In the genomic region with DNA sequence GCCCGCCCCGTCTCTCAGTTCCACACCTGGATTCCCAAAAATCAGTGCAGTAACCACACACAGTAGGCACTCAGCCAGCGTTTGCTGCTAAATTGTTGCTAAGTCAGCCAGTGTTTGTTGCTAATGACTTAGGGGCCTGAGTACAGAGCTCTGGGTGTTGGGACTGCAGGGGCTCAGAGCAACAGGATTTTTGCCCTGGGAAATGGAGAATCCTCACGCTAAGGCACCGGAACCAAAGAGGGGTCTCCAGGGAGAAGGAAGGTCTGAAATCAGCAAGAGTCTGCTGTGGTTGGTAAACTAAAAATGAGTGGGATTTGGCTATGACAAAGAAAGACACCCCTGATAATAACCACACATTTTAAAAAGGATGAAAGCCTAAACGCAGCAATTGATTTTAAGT, we compare ENCODE assay signal across 35 cellular contexts. TPM values are rescaled to one million over a fixed set of nuclear protein-coding genes. Genes with fewer than 3 reads are reported as not detected.
"Had no signal": no experiment of that assay in that cellular context is flagged by ENCODE, and none has a peak within 500 bp of the region (broad histone marks: within the 10 kb centered on the region; RNA-seq: fewer than 3 reads in every experiment).

No MANE protein-coding gene starts in this region.

- FAIRE-seq: astrocyte, TTC549 had no signal

- H3K4me1 ChIP-seq: adrenal gland, body of pancreas, breast epithelium had no signal

- H3K27ac ChIP-seq: adrenal gland, body of pancreas, brain microvascular endothelial cell, breast epithelium, VCaP had no signal

- H3K36me3 ChIP-seq: adrenal gland, brain microvascular endothelial cell, breast epithelium had no signal

- DNase-seq: activated B cell treated with CpG ODN at 0.5 μM for 24 hours; activated CD4-positive, alpha-beta memory T cell treated with anti-CD3 and anti-CD28 coated beads for 36 hours; activated CD4-positive, alpha-beta T cell treated with anti-CD3 and anti-CD28 coated beads for 4 hours; activated CD4-positive, alpha-beta T cell treated with anti-CD3 and anti-CD28 coated beads, Interleukin-2, amount 10 ng/mL, durations not matched to agents 24 days and 14 days; activated CD4-positive, alpha-beta T cell treated with anti-CD3 and anti-CD28 coated beads, Interleukin-2, amount 50 U/mL, for 1 hour; activated CD4-positive, alpha-beta T cell treated with anti-CD3 and anti-CD28 coated beads, Interleukin-2, amount 50 U/mL, for 4 hours; activated CD4-positive, CD25-positive, alpha-beta regulatory T cell treated with anti-CD3 and anti-CD28 coated beads, Interleukin-2, amount 50 U/mL, for 72 hours; activated CD8-positive, alpha-beta memory T cell treated with anti-CD3 and anti-CD28 coated beads, Interleukin-2, amount 50 U/mL, for 4 hours; activated CD8-positive, alpha-beta T cell treated with anti-CD3 and anti-CD28 coated beads for 36 hours; activated effector memory CD4-positive, alpha-beta T cell treated with anti-CD3 and anti-CD28 coated beads, Interleukin-2, amount 50 U/mL, for 16 hours; activated gamma-delta T cell treated with Interleukin-2 at 50 U/mL for 16 hours; activated naive CD4-positive, alpha-beta T cell; activated naive CD4-positive, alpha-beta T cell treated with anti-CD3 and anti-CD28 coated beads for 36 hours; activated naive CD4-positive, alpha-beta T cell treated with anti-CD3 and anti-CD28 coated beads, Interleukin-2, amount 50 U/mL, for 16 hours; activated naive CD8-positive, alpha-beta T cell treated with anti-CD3 and anti-CD28 coated beads for 36 hours; activated T-cell treated with anti-CD3 and anti-CD28 coated beads for 4 hours; activated T-cell treated with anti-CD3 and anti-CD28 coated beads, Interleukin-2, amount 50 U/mL, for 1 hour; activated T-cell treated with anti-CD3 and anti-CD28 coated beads, Interleukin-2, amount 50 U/mL, for 4 hours; activated T-cell treated with anti-CD3 and anti-CD28 coated beads, Interleukin-2, amount 50 U/mL, for 72 hours; amniotic stem cell; aorta; body of pancreas; central memory CD4-positive, alpha-beta T cell; T-helper 2 cell; T-helper 9 cell had no signal

- H3K9me3 ChIP-seq: adrenal gland, body of pancreas, breast epithelium had no signal

- ATAC-seq: activated CD8-positive, alpha-beta T cell treated with anti-CD3 and anti-CD28 coated beads for 36 hours; activated naive CD4-positive, alpha-beta T cell treated with anti-CD3 and anti-CD28 coated beads, Interleukin-2, amount 50 U/mL, for 72 hours; activated T-cell treated with anti-CD3 and anti-CD28 coated beads, Interleukin-2, amount 50 U/mL, for 4 hours; activated T-cell treated with anti-CD3 and anti-CD28 coated beads, Interleukin-2, amount 50 U/mL, for 72 hours; activated T-helper 17 cell treated with anti-CD3 and anti-CD28 coated beads, Interleukin-2, amount 50 U/mL, for 72 hours; body of pancreas had no signal

- H3K4me3 ChIP-seq: adrenal gland, body of pancreas, breast epithelium had no signal

RNA-seq across cellular contexts. Expression of gene ALX4, which starts 22.7 kb away (rescaled TPM):
- total RNA-seq: activated B cell treated with CpG ODN at 0.5 μM for 24 hours; activated CD4-positive, alpha-beta memory T cell treated with anti-CD3 and anti-CD28 coated beads for 36 hours; activated CD4-positive, alpha-beta T cell treated with anti-CD3 and anti-CD28 coated beads, Interleukin-2, amount 10 ng/mL, durations not matched to agents 24 days and 14 days; activated CD8-positive, alpha-beta memory T cell treated with anti-CD3 and anti-CD28 coated beads for 36 hours; activated CD8-positive, alpha-beta T cell treated with anti-CD3 and anti-CD28 coated beads for 36 hours; activated naive CD4-positive, alpha-beta T cell treated with anti-CD3 and anti-CD28 coated beads for 36 hours; activated naive CD4-positive, alpha-beta T cell treated with anti-CD3 and anti-CD28 coated beads, Interleukin-2, amount 50 U/mL, for 72 hours; activated naive CD8-positive, alpha-beta T cell treated with anti-CD3 and anti-CD28 coated beads for 36 hours; activated T-cell treated with anti-CD3 and anti-CD28 coated beads, Interleukin-2, amount 50 U/mL, for 4 hours; activated T-cell treated with anti-CD3 and anti-CD28 coated beads, Interleukin-2, amount 50 U/mL, for 72 hours; activated T-helper 1 cell treated with anti-CD3 and anti-CD28 coated beads, Interleukin-12 subunit alpha, Interleukin-12 subunit beta, Interleukin-2, Interleukin-4 antibody, amounts not matched to agents 30 ng/mL and 10 ng/mL and 1 ng/mL, durations not matched to agents 14 hours and 24 hours and 36 hours; activated T-helper 17 cell treated with anti-CD3 and anti-CD28 coated beads, Interleukin-2, amount 50 U/mL, for 72 hours; adrenal gland; astrocyte; body of pancreas had no signal
